ENCODE assay signal across 30 cellular contexts in genomic region chr13:32265726-32266125, GRCh38. TPM values are rescaled to one million over a fixed set of nuclear protein-coding genes. Genes with fewer than 3 reads are reported as not detected.
"Had no signal": no experiment of that assay in that cellular context is flagged by ENCODE, and none has a peak within 500 bp of the region (broad histone marks: within the 10 kb centered on the region; RNA-seq: fewer than 3 reads in every experiment).

No MANE protein-coding gene starts in this region.

- H3K36me3 ChIP-seq: breast epithelium had no signal

- H3K4me3 ChIP-seq: breast epithelium had no signal

- H3K27me3 ChIP-seq: breast epithelium had no signal

- H3K4me1 ChIP-seq: breast epithelium had no signal

- ATAC-seq: activated CD8-positive, alpha-beta memory T cell treated with anti-CD3 and anti-CD28 coated beads, Interleukin-2, amount 10 ng/mL, durations not matched to agents 7 days and 5 days; Panc1 had no signal

- H3K9me3 ChIP-seq: breast epithelium had no signal

- FAIRE-seq: TTC549 had no signal

- DNase-seq: activated B cell treated with CpG ODN at 0.5 μM for 24 hours; activated CD4-positive, alpha-beta T cell treated with anti-CD3 and anti-CD28 coated beads for 1 hour; activated CD4-positive, alpha-beta T cell treated with anti-CD3 and anti-CD28 coated beads, Interleukin-2, amount 10 ng/mL, durations not matched to agents 24 days and 14 days; activated CD4-positive, alpha-beta T cell treated with anti-CD3 and anti-CD28 coated beads, Interleukin-2, amount 50 U/mL, for 48 hours; activated CD8-positive, alpha-beta memory T cell treated with anti-CD3 and anti-CD28 coated beads, Interleukin-2, amount 10 ng/mL, durations not matched to agents 7 days and 5 days; activated effector memory CD4-positive, alpha-beta T cell treated with Interleukin-2 at 50 U/mL for 16 hours; activated naive CD4-positive, alpha-beta T cell; activated T-cell treated with anti-CD3 and anti-CD28 coated beads, Interleukin-2, amount 50 U/mL, for 24 hours; aorta; KG1; MV-4-11; NCI-H1092 treated with DMSO at 0.1 percent for 48 hours; NCI-H1436; NCI-H1694 treated with DMSO at 0.1 percent for 48 hours; NCI-H2029 treated with DMSO at 0.1 percent for 48 hours; NCI-H510A treated with DMSO at 0.1 percent for 48 hours; NCI-H69; NK-92 treated with Interleukin-12 subunit alpha and Interleukin-12 subunit beta, amount 100 ng/mL, for 24 hours; OCI-M1; RPMI8226; SHP77; T-helper 9 cell had no signal

RNA-seq across cellular contexts. Expression of gene ZAR1L, which starts 49.4 kb away (rescaled TPM):
- total RNA-seq: activated B cell treated with CpG ODN at 0.5 μM for 24 hours; activated CD8-positive, alpha-beta memory T cell treated with anti-CD3 and anti-CD28 coated beads, Interleukin-2, amount 10 ng/mL, durations not matched to agents 7 days and 5 days; activated T-helper 1 cell treated with anti-CD3 and anti-CD28 coated beads, Interleukin-12 subunit alpha, Interleukin-12 subunit beta, Interleukin-2, Interleukin-4 antibody, amounts not matched to agents 30 ng/mL and 10 ng/mL and 1 ng/mL, durations not matched to agents 14 hours and 24 hours and 36 hours; aorta; breast epithelium; LHCN-M2; M059J; SK-MEL-5 had no signal
- polyA plus RNA-seq: aorta, IgD-negative memory B cell had no signal
